Comparison of ENCODE assay signal across 31 cellular contexts in the genomic region with DNA sequence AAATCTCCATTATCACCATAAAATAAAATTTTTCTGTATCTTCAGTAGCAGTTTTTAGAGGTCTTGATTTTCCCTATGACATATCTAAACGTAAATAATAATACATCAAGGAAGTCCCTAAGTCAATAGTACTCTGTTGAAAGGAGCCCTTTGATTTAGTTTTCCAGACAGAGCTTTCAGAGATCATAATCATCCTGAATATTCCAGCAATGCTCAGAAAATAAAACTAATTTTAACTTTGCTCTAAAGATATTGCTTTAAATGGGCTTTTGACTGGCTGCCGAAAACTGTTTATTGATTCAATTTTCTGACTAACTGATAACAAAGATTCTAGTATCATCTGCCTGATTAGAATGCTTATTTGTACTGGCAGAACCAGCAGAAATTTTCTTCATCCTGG. TPM values are rescaled to one million over a fixed set of nuclear protein-coding genes. Genes with fewer than 3 reads are reported as not detected.
"Had no signal": no experiment of that assay in that cellular context is flagged by ENCODE, and none has a peak within 500 bp of the region (broad histone marks: within the 10 kb centered on the region; RNA-seq: fewer than 3 reads in every experiment).

No MANE protein-coding gene starts in this region.

- H3K4me1 ChIP-seq: ascending aorta, body of pancreas, breast epithelium had no signal

- H3K27me3 ChIP-seq: ascending aorta, body of pancreas, brain microvascular endothelial cell, breast epithelium, cardiac muscle cell had no signal

- ATAC-seq: activated naive CD4-positive, alpha-beta T cell treated with anti-CD3 and anti-CD28 coated beads, Interleukin-2, amount 50 U/mL, for 72 hours; activated naive CD8-positive, alpha-beta T cell treated with anti-CD3 and anti-CD28 coated beads, Interleukin-2, amount 50 U/mL, for 24 hours; activated T-cell treated with anti-CD3 and anti-CD28 coated beads, Interleukin-2, amount 50 U/mL, for 4 hours; activated T-cell treated with anti-CD3 and anti-CD28 coated beads, Interleukin-2, amount 50 U/mL, for 72 hours; activated T-helper 17 cell treated with anti-CD3 and anti-CD28 coated beads, Interleukin-2, amount 50 U/mL, for 72 hours; body of pancreas had no signal

- H3K27ac ChIP-seq: ascending aorta, body of pancreas, breast epithelium, cardiac muscle cell had no signal

- H3K4me3 ChIP-seq: ascending aorta, body of pancreas, breast epithelium, cardiac muscle cell had no signal

- H3K9me3 ChIP-seq: ascending aorta, body of pancreas, breast epithelium had no signal

- DNase-seq: activated effector memory CD4-positive, alpha-beta T cell treated with anti-CD3 and anti-CD28 coated beads, Interleukin-2, amount 50 U/mL, for 16 hours; activated effector memory CD4-positive, alpha-beta T cell treated with Interleukin-2 at 50 U/mL for 16 hours; activated gamma-delta T cell; activated gamma-delta T cell treated with Interleukin-2 at 50 U/mL for 16 hours; activated naive CD4-positive, alpha-beta T cell; activated naive CD4-positive, alpha-beta T cell treated with anti-CD3 and anti-CD28 coated beads for 36 hours; activated naive CD4-positive, alpha-beta T cell treated with anti-CD3 and anti-CD28 coated beads, Interleukin-2, amount 10 ng/mL, durations not matched to agents 7 days and 5 days; activated naive CD4-positive, alpha-beta T cell treated with anti-CD3 and anti-CD28 coated beads, Interleukin-2, amount 50 U/mL, for 16 hours; activated naive CD4-positive, alpha-beta T cell treated with Interleukin-2 at 50 U/mL for 16 hours; activated naive CD8-positive, alpha-beta T cell treated with anti-CD3 and anti-CD28 coated beads for 36 hours; activated naive CD8-positive, alpha-beta T cell treated with anti-CD3 and anti-CD28 coated beads, Interleukin-2, amount 10 ng/mL, durations not matched to agents 7 days and 5 days; activated naive CD8-positive, alpha-beta T cell treated with anti-CD3 and anti-CD28 coated beads, Interleukin-2, amount 50 U/mL, for 24 hours; activated T-cell treated with anti-CD3 and anti-CD28 coated beads, Interleukin-2, amount 50 U/mL, for 24 hours; activated T-cell treated with anti-CD3 and anti-CD28 coated beads, Interleukin-2, amount 50 U/mL, for 4 hours; activated T-cell treated with anti-CD3 and anti-CD28 coated beads, Interleukin-2, amount 50 U/mL, for 48 hours; activated T-cell treated with anti-CD3 and anti-CD28 coated beads, Interleukin-2, amount 50 U/mL, for 72 hours; amniotic stem cell; amygdala; anterior cingulate cortex; aorta; body of pancreas; caudate nucleus; central memory CD4-positive, alpha-beta T cell; cerebellar nuclear complex had no signal

- H3K36me3 ChIP-seq: ascending aorta, brain microvascular endothelial cell, breast epithelium, cardiac muscle cell had no signal

RNA-seq across cellular contexts. Expression of a gene that starts 40.7 kb away (rescaled TPM):
- total RNA-seq: activated T-helper 17 cell treated with anti-CD3 and anti-CD28 coated beads, Interleukin-2, amount 50 U/mL, for 72 hours; activated T-helper 2 cell treated with anti-CD3 and anti-CD28 coated beads, Interferon-gamma antibody, Interleukin-2, Interleukin-4, amounts not matched to agents 10 μg/mL and 5 μg/mL and 100 μg/mL, durations not matched to agents 14 hours and 24 hours and 36 hours had no signal
